In genomic region chr10:8280946-8281345, GRCh38 we compare ENCODE assay signal across 9 cellular contexts.
"Had no signal": no experiment of that assay in that cellular context is flagged by ENCODE, and none has a peak within 500 bp of the region (broad histone marks: within the 10 kb centered on the region; RNA-seq: fewer than 3 reads in every experiment).

No MANE protein-coding gene starts in this region.

- H3K4me3 ChIP-seq: GM23248, GM23338, HAP-1 had no signal

- H3K4me2 ChIP-seq: GM23338 had no signal

- H3K27ac Mint-ChIP-seq: GM23338, H9, HFFc6 had no signal

- DNase-seq: GM23248, GOT3, H7, H9, HCEC 1CT, HFFc6 had no signal

- H3K9me3 ChIP-seq: HAP-1 had no signal

- H3K4me3 Mint-ChIP-seq: GM23338, H9, HFFc6 had no signal

- H3K4me1 ChIP-seq: HAP-1 had no signal

- H3K27ac ChIP-seq: GM23248 had no signal

- H3K36me3 ChIP-seq: HAP-1 had no signal

- H3K4me1 Mint-ChIP-seq: GM23338 had no signal

- ATAC-seq: GM23338, HCT116 had no signal

- H3K9ac ChIP-seq: GM23248 had no signal

- H2AFZ ChIP-seq: GM23248, GM23338 had no signal
